22 cellular contexts compared by ENCODE assay signal in the genomic region with DNA sequence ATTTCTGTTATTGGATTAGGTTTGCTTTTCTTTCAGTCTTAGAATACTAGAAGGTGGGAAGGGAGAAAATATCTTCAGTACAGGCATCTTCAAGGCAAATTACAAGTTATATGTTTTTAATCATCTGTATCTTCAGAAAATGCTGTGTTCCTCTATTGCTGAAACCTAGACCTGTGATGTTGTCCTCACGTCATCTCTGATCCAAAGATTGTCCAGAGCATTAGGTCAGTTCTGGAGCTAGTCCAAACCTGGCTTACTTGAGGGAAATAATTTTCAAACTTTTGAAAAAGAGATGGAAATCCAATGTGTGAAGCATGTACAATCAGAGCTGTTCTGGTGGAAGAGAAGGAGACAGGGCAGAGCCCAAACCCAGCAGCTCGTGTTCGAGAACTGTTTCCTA.
"Had no signal": no experiment of that assay in that cellular context is flagged by ENCODE, and none has a peak within 500 bp of the region (broad histone marks: within the 10 kb centered on the region; RNA-seq: fewer than 3 reads in every experiment).

No MANE protein-coding gene starts in this region.

- H2AFZ ChIP-seq: parathyroid adenoma had no signal

- H3K4me1 ChIP-seq: breast epithelium, lower lobe of right lung, parathyroid adenoma, spleen, testis had no signal

- DNase-seq: activated CD4-positive, alpha-beta T cell treated with anti-CD3 and anti-CD28 coated beads, Interleukin-2, amount 10 ng/mL, durations not matched to agents 7 days and 5 days; activated CD4-positive, CD25-positive, alpha-beta regulatory T cell; activated CD8-positive, alpha-beta T cell treated with anti-CD3 and anti-CD28 coated beads, Interleukin-2, amount 10 ng/mL, durations not matched to agents 7 days and 5 days; activated naive CD4-positive, alpha-beta T cell treated with Interleukin-2 at 50 U/mL for 16 hours; activated naive CD8-positive, alpha-beta T cell treated with anti-CD3 and anti-CD28 coated beads, Interleukin-2, amount 10 ng/mL, durations not matched to agents 7 days and 5 days; activated T-cell treated with anti-CD3 and anti-CD28 coated beads, Interleukin-2, amount 50 U/mL, for 24 hours; effector CD4-positive, alpha-beta T cell; hippocampal formation; islet precursor cell; left colon; lower lobe of right lung; spleen; stimulated activated CD4-positive, alpha-beta T cell treated with anti-CD3 and anti-CD28 coated beads, Interleukin-4, amount 100 ng/mL, for 4 hours; T-helper 1 cell; T-helper 9 cell; testis had no signal

- H3K9me3 ChIP-seq: esophagus muscularis mucosa, lower lobe of right lung, neutrophil, testis had no signal

- H3K27me3 ChIP-seq: breast epithelium, esophagus muscularis mucosa, neutrophil, spleen, testis had no signal

- ATAC-seq: activated CD8-positive, alpha-beta T cell treated with anti-CD3 and anti-CD28 coated beads, Interleukin-2, amount 10 ng/mL, durations not matched to agents 7 days and 5 days; left colon; lower lobe of right lung; natural killer cell treated with Interleukin-12 subunit alpha and Interleukin-12 subunit beta and Interleukin-15 and Interleukin-18, amount 100 ng/mL, for 72 hours; stimulated activated memory B cell treated with anti-CD40 and anti-IgM and Interleukin-4, amounts not matched to agents 10 μg/mL and 1 μg/mL and 100 μg/mL, for 72 hours had no signal

- H3K4me3 ChIP-seq: breast epithelium, esophagus muscularis mucosa, lower lobe of right lung, spleen, testis had no signal

- H3K36me3 ChIP-seq: breast epithelium, esophagus muscularis mucosa, lower lobe of right lung, neutrophil, spleen had no signal

- H3K27ac ChIP-seq: esophagus muscularis mucosa, lower lobe of right lung, neutrophil, parathyroid adenoma, spleen, testis had no signal

- H3K79me2 ChIP-seq: parathyroid adenoma had no signal

- H3K9ac ChIP-seq: parathyroid adenoma had no signal
